ENCODE assay signal across 9 cellular contexts in the genomic region with DNA sequence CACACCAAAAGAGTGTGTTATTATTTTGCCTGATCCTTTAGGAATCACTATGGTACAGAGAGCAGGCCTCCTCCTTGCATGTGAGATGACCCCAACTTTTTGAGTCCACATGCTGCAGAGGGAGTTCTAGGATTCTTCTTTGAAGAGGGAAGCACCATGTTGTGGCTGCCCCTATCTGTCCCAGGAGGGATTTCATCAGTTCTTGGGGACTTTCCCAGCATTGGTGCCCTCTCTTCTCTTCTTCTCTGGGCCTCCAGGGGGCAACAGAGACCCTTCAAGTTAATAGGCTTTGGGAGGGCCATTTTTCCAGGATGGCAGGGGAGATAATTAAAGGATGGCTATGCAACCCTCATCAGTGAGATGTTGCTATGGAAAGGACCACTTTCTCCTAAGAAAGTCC. TPM values are rescaled to one million over a fixed set of nuclear protein-coding genes. Genes with fewer than 3 reads are reported as not detected.
DNase-seq lines count a peak whose midpoint lies in the region; ATAC-seq and TF ChIP-seq lines count a peak whose summit lies in the region.
"Had no signal": no experiment of that assay in that cellular context is flagged by ENCODE, and none has a peak within 500 bp of the region (broad histone marks: within the 10 kb centered on the region; RNA-seq: fewer than 3 reads in every experiment).

No MANE protein-coding gene starts in this region.

- H3K27me3 Mint-ChIP-seq in activated CD4-positive, alpha-beta T cell treated with anti-CD3 and anti-CD28 coated beads, Interleukin-2, amount 10 ng/mL, durations not matched to agents 24 days and 14 days, result peaks cover 4% of the 10 kb centered on the region
- H3K27me3 Mint-ChIP-seq in activated T-cell treated with anti-CD3 and anti-CD28 coated beads, Interleukin-2, amount 50 U/mL, for 72 hours (ENCODE audit: low read depth), result no peaks in the 10 kb centered on the region
- H3K27me3 Mint-ChIP-seq in activated T-helper 1 cell treated with anti-CD3 and anti-CD28 coated beads, Interleukin-12 subunit alpha, Interleukin-12 subunit beta, Interleukin-2, Interleukin-4 antibody, amounts not matched to agents 30 ng/mL and 10 ng/mL and 1 ng/mL, durations not matched to agents 14 hours and 24 hours and 36 hours (ENCODE audit: insufficient read depth), result peaks cover 1% of the 10 kb centered on the region

- no peak overlapping the region for H3K4me2 ChIP-seq in osteoblast (ENCODE audit: insufficient read depth, low read length)

- H3K27me3 ChIP-seq in osteoblast (ENCODE audit: insufficient read depth, low read length), result no peaks in the 10 kb centered on the region

- no peaks in the 10 kb centered on the region for H4K20me1 ChIP-seq in osteoblast (ENCODE audit: insufficient read depth, low read length)

- H3K9me3 ChIP-seq in osteoblast (ENCODE audit: low read depth, low read length), result no peaks in the 10 kb centered on the region

- no peaks in the 10 kb centered on the region for H3K36me3 ChIP-seq in osteoblast (ENCODE audit: insufficient read depth, low read length)

- no peaks in the 10 kb centered on the region for H3K9me3 Mint-ChIP-seq in activated CD4-positive, alpha-beta T cell treated with anti-CD3 and anti-CD28 coated beads, Interleukin-2, amount 10 ng/mL, durations not matched to agents 24 days and 14 days
- no peaks in the 10 kb centered on the region for H3K9me3 Mint-ChIP-seq in activated T-cell treated with anti-CD3 and anti-CD28 coated beads, Interleukin-2, amount 50 U/mL, for 72 hours
- no peaks in the 10 kb centered on the region for H3K9me3 Mint-ChIP-seq in activated T-helper 1 cell treated with anti-CD3 and anti-CD28 coated beads, Interleukin-12 subunit alpha, Interleukin-12 subunit beta, Interleukin-2, Interleukin-4 antibody, amounts not matched to agents 30 ng/mL and 10 ng/mL and 1 ng/mL, durations not matched to agents 14 hours and 24 hours and 36 hours
- H3K9me3 Mint-ChIP-seq: stimulated activated naive CD8-positive, alpha-beta T cell treated with anti-CD3 and anti-CD28 coated beads, Interleukin-15, Interleukin-2, amounts not matched to agents 100 ng/mL and 50 ng/mL, for 24 hours had no signal

- H3K27ac ChIP-seq in osteoblast (ENCODE audit: low read depth, low read length), result no peak overlapping the region

- H2AFZ ChIP-seq in osteoblast (ENCODE audit: low read length), result no peak overlapping the region

- DNase-seq in activated CD4-positive, alpha-beta T cell treated with anti-CD3 and anti-CD28 coated beads for 48 hours, result peak; percentile 20
- no peak for DNase-seq in activated CD4-positive, alpha-beta T cell treated with anti-CD3 and anti-CD28 coated beads, Interleukin-2, amount 10 ng/mL, durations not matched to agents 24 days and 14 days
- DNase-seq in activated T-cell treated with anti-CD3 and anti-CD28 coated beads, Interleukin-2, amount 50 U/mL, for 72 hours, result peak; percentile 45
- peak; percentile 11 for DNase-seq in osteoblast (ENCODE audit: insufficient read length, low spot score, missing footprints)
- DNase-seq in activated T-helper 1 cell treated with anti-CD3 and anti-CD28 coated beads, Interleukin-12 subunit alpha, Interleukin-12 subunit beta, Interleukin-2, Interleukin-4 antibody, amounts not matched to agents 30 ng/mL and 10 ng/mL and 1 ng/mL, durations not matched to agents 14 hours and 24 hours and 36 hours (ENCODE audit: low spot score), result no peak
- DNase-seq in cardiac septum (ENCODE audit: low spot score), result no peak

- no peaks in the 10 kb centered on the region for H3K79me2 ChIP-seq in osteoblast (ENCODE audit: insufficient read depth, low read length)

- H3K4me3 ChIP-seq in osteoblast (ENCODE audit: insufficient read depth, low read length), result no peak overlapping the region

- H3K4me1 ChIP-seq in osteoblast (ENCODE audit: insufficient read depth, low read length), result no peaks in the 10 kb centered on the region

- H3K4me1 Mint-ChIP-seq in activated CD4-positive, alpha-beta T cell treated with anti-CD3 and anti-CD28 coated beads, Interleukin-2, amount 10 ng/mL, durations not matched to agents 24 days and 14 days, result no peaks in the 10 kb centered on the region
- peaks cover 5% of the 10 kb centered on the region for H3K4me1 Mint-ChIP-seq in activated T-cell treated with anti-CD3 and anti-CD28 coated beads, Interleukin-2, amount 50 U/mL, for 72 hours (ENCODE audit: low read depth)
- no peaks in the 10 kb centered on the region for H3K4me1 Mint-ChIP-seq in activated T-helper 1 cell treated with anti-CD3 and anti-CD28 coated beads, Interleukin-12 subunit alpha, Interleukin-12 subunit beta, Interleukin-2, Interleukin-4 antibody, amounts not matched to agents 30 ng/mL and 10 ng/mL and 1 ng/mL, durations not matched to agents 14 hours and 24 hours and 36 hours (ENCODE audit: low read depth)

- H3K27ac Mint-ChIP-seq in activated CD4-positive, alpha-beta T cell treated with anti-CD3 and anti-CD28 coated beads, Interleukin-2, amount 10 ng/mL, durations not matched to agents 24 days and 14 days, result no peak overlapping the region
- no peak overlapping the region for H3K27ac Mint-ChIP-seq in activated T-cell treated with anti-CD3 and anti-CD28 coated beads, Interleukin-2, amount 50 U/mL, for 72 hours
- H3K27ac Mint-ChIP-seq in activated T-helper 1 cell treated with anti-CD3 and anti-CD28 coated beads, Interleukin-12 subunit alpha, Interleukin-12 subunit beta, Interleukin-2, Interleukin-4 antibody, amounts not matched to agents 30 ng/mL and 10 ng/mL and 1 ng/mL, durations not matched to agents 14 hours and 24 hours and 36 hours, result no peak overlapping the region
- H3K27ac Mint-ChIP-seq: stimulated activated naive CD8-positive, alpha-beta T cell treated with anti-CD3 and anti-CD28 coated beads, Interleukin-15, Interleukin-2, amounts not matched to agents 100 ng/mL and 50 ng/mL, for 24 hours had no signal

- TF ChIP-seq CTCF in osteoblast (IDR thresholded peaks at IDR 0.05; ENCODE audit: extremely low read depth, low read depth, low read length), result peak; percentile 60

- H3K4me3 Mint-ChIP-seq in activated CD4-positive, alpha-beta T cell treated with anti-CD3 and anti-CD28 coated beads, Interleukin-2, amount 10 ng/mL, durations not matched to agents 24 days and 14 days, result no peak overlapping the region
- no peak overlapping the region for H3K4me3 Mint-ChIP-seq in activated T-cell treated with anti-CD3 and anti-CD28 coated beads, Interleukin-2, amount 50 U/mL, for 72 hours
- H3K4me3 Mint-ChIP-seq in activated T-helper 1 cell treated with anti-CD3 and anti-CD28 coated beads, Interleukin-12 subunit alpha, Interleukin-12 subunit beta, Interleukin-2, Interleukin-4 antibody, amounts not matched to agents 30 ng/mL and 10 ng/mL and 1 ng/mL, durations not matched to agents 14 hours and 24 hours and 36 hours, result no peak overlapping the region
- H3K4me3 Mint-ChIP-seq: stimulated activated naive CD8-positive, alpha-beta T cell treated with anti-CD3 and anti-CD28 coated beads, Interleukin-15, Interleukin-2, amounts not matched to agents 100 ng/mL and 50 ng/mL, for 24 hours had no signal

- peak; percentile 87 for ATAC-seq in GM21381 (IDR thresholded peaks at IDR 0.05; ENCODE audit: unreplicated experiment)
- ATAC-seq in HG03571 (IDR thresholded peaks at IDR 0.05; ENCODE audit: unreplicated experiment), result peak; percentile 94
- ATAC-seq in activated T-cell treated with anti-CD3 and anti-CD28 coated beads, Interleukin-2, amount 50 U/mL, for 72 hours (replicated peaks in 1 of 2), result peak; percentile 87 to 91

- intact Hi-C loops in activated CD4-positive, alpha-beta T cell treated with anti-CD3 and anti-CD28 coated beads, Interleukin-2, amount 10 ng/mL, durations not matched to agents 24 days and 14 days (cut with micrococcal nuclease), result no loop called here
- intact Hi-C loops in activated T-helper 1 cell treated with anti-CD3 and anti-CD28 coated beads, Interleukin-12 subunit alpha, Interleukin-12 subunit beta, Interleukin-2, Interleukin-4 antibody, amounts not matched to agents 30 ng/mL and 10 ng/mL and 1 ng/mL, durations not matched to agents 14 hours and 24 hours and 36 hours (cut with micrococcal nuclease), result no loop called here
- intact Hi-C loops in cardiac septum (cut with DNase I), result no loop called here

- H3K36me3 Mint-ChIP-seq in activated CD4-positive, alpha-beta T cell treated with anti-CD3 and anti-CD28 coated beads, Interleukin-2, amount 10 ng/mL, durations not matched to agents 24 days and 14 days (ENCODE audit: low read depth), result no peaks in the 10 kb centered on the region
- H3K36me3 Mint-ChIP-seq in activated T-cell treated with anti-CD3 and anti-CD28 coated beads, Interleukin-2, amount 50 U/mL, for 72 hours (ENCODE audit: insufficient read depth in 2 of 2), result no peaks in the 10 kb centered on the region
- no peaks in the 10 kb centered on the region for H3K36me3 Mint-ChIP-seq in activated T-helper 1 cell treated with anti-CD3 and anti-CD28 coated beads, Interleukin-12 subunit alpha, Interleukin-12 subunit beta, Interleukin-2, Interleukin-4 antibody, amounts not matched to agents 30 ng/mL and 10 ng/mL and 1 ng/mL, durations not matched to agents 14 hours and 24 hours and 36 hours (ENCODE audit: low read depth)

RNA-seq across cellular contexts. Expression of a gene that starts 3.6 kb away (rescaled TPM):
- total RNA-seq in activated CD4-positive, alpha-beta T cell treated with anti-CD3 and anti-CD28 coated beads, Interleukin-2, amount 10 ng/mL, durations not matched to agents 24 days and 14 days, result not detected in 2 replicates
- total RNA-seq in activated T-cell treated with anti-CD3 and anti-CD28 coated beads, Interleukin-2, amount 50 U/mL, for 72 hours, result not detected
- total RNA-seq in osteoblast (0.72 and 1.5 TPM in 2 replicates), cardiac septum (0.11 TPM)
- total RNA-seq in activated T-helper 1 cell treated with anti-CD3 and anti-CD28 coated beads, Interleukin-12 subunit alpha, Interleukin-12 subunit beta, Interleukin-2, Interleukin-4 antibody, amounts not matched to agents 30 ng/mL and 10 ng/mL and 1 ng/mL, durations not matched to agents 14 hours and 24 hours and 36 hours, result not detected in 2 replicates

RNA-seq across cellular contexts. Expression of a gene that starts 14.0 kb away (rescaled TPM):
- total RNA-seq in activated CD4-positive, alpha-beta T cell treated with anti-CD3 and anti-CD28 coated beads, Interleukin-2, amount 10 ng/mL, durations not matched to agents 24 days and 14 days, result 0.14 TPM in 1 of 2 replicates, not detected in the other
- total RNA-seq in activated T-cell treated with anti-CD3 and anti-CD28 coated beads, Interleukin-2, amount 50 U/mL, for 72 hours, result 1 to 10 TPM in 1 of 2 donors, not detected in 1; 1.2 TPM
- not detected in 2 replicates for total RNA-seq in osteoblast
- total RNA-seq in activated T-helper 1 cell treated with anti-CD3 and anti-CD28 coated beads, Interleukin-12 subunit alpha, Interleukin-12 subunit beta, Interleukin-2, Interleukin-4 antibody, amounts not matched to agents 30 ng/mL and 10 ng/mL and 1 ng/mL, durations not matched to agents 14 hours and 24 hours and 36 hours, result not detected in 2 replicates
- not detected for total RNA-seq in cardiac septum

RNA-seq across cellular contexts. Expression of a gene that starts 49.0 kb away (rescaled TPM):
- total RNA-seq in activated CD4-positive, alpha-beta T cell treated with anti-CD3 and anti-CD28 coated beads, Interleukin-2, amount 10 ng/mL, durations not matched to agents 24 days and 14 days, result not detected in 2 replicates
- not detected for total RNA-seq in activated T-cell treated with anti-CD3 and anti-CD28 coated beads, Interleukin-2, amount 50 U/mL, for 72 hours
- 1.8 and 5.1 TPM in 2 replicates for total RNA-seq in osteoblast
- total RNA-seq in activated T-helper 1 cell treated with anti-CD3 and anti-CD28 coated beads, Interleukin-12 subunit alpha, Interleukin-12 subunit beta, Interleukin-2, Interleukin-4 antibody, amounts not matched to agents 30 ng/mL and 10 ng/mL and 1 ng/mL, durations not matched to agents 14 hours and 24 hours and 36 hours, result not detected in 2 replicates
- total RNA-seq in cardiac septum, result not detected

Comparison
In these comparisons a context has a peak if more than half of its experiments do, and no peak if none do; other contexts are left out.
1. DNase-seq: peak in activated CD4-positive, alpha-beta T cell treated with anti-CD3 and anti-CD28 coated beads for 48 hours (single experiment), activated T-cell treated with anti-CD3 and anti-CD28 coated beads, Interleukin-2, amount 50 U/mL, for 72 hours (2 of 2) and osteoblast (single experiment); none in activated CD4-positive, alpha-beta T cell treated with anti-CD3 and anti-CD28 coated beads, Interleukin-2, amount 10 ng/mL, durations not matched to agents 24 days and 14 days (single experiment), activated T-helper 1 cell treated with anti-CD3 and anti-CD28 coated beads, Interleukin-12 subunit alpha, Interleukin-12 subunit beta, Interleukin-2, Interleukin-4 antibody, amounts not matched to agents 30 ng/mL and 10 ng/mL and 1 ng/mL, durations not matched to agents 14 hours and 24 hours and 36 hours (single experiment) and cardiac septum (single experiment).
2. Peak in every context shown above with its lines, with median percentiles within 50 percentile points of each other: ATAC-seq.